ENCODE assay signal across 30 cellular contexts in genomic region chr18:42222557-42222956, GRCh38.
DNase-seq lines count a peak whose midpoint lies in the region; ATAC-seq, FAIRE-seq and TF ChIP-seq lines count a peak whose summit lies in the region.
"Had no signal": no experiment of that assay in that cellular context is flagged by ENCODE, and none has a peak within 500 bp of the region (broad histone marks: within the 10 kb centered on the region; RNA-seq: fewer than 3 reads in every experiment).

No MANE protein-coding gene starts in this region.

- TF ChIP-seq RAD21 in HepG2 (CRISPR knock-in tag; IDR thresholded peaks at IDR 0.05) (no peak), IMR-90 (IDR thresholded peaks at IDR 0.05; ENCODE audit: low read length) (no peak)

- H4K8ac ChIP-seq in IMR-90 (ENCODE audit: low read depth in 2 of 2, low read length in 2 of 2): no peak overlapping the region

- TF ChIP-seq CTCF in HepG2 (CRISPR knock-in tag; IDR thresholded peaks at IDR 0.05) (no peak), right lobe of liver (IDR thresholded peaks at IDR 0.05) (no peak), IMR-90 (conservative IDR thresholded peaks at IDR 0.05; ENCODE audit: low read depth, low read length) (no peak)

- no peak overlapping the region for H3K56ac ChIP-seq in IMR-90 (ENCODE audit: extremely low read depth, insufficient read depth, low read length)

- no peaks in the 10 kb centered on the region for H4K20me1 ChIP-seq in HepG2 (ENCODE audit: insufficient read depth, low read length)
- H4K20me1 ChIP-seq in IMR-90 (ENCODE audit: insufficient read depth, low read length): no peaks in the 10 kb centered on the region
- H4K20me1 ChIP-seq: BLaER1; BLaER1 treated with 17β-estradiol and CSF1 and Interleukin-3, amounts not matched to agents 10 nM and 100 nM had no signal

- H3K4me3 ChIP-seq in HepG2 (replicated peaks in 1 of 3; ENCODE audit: insufficient read depth in 1 of 3, low read depth in 2 of 3, low read length in 3 of 3) (no peak overlapping the region), right lobe of liver (no peak overlapping the region), IMR-90 (ENCODE audit: insufficient read depth, low read depth, low read length) (no peak overlapping the region)
- H3K4me3 ChIP-seq: A549; BLaER1; BLaER1 treated with 17β-estradiol and CSF1 and Interleukin-3, amounts not matched to agents 10 nM and 100 nM had no signal

- H3K36me3 ChIP-seq in HepG2 (replicated peaks in 1 of 2; ENCODE audit: control insufficient read depth in 1 of 2, insufficient read depth in 2 of 2, low read length in 2 of 2) (no peaks in the 10 kb centered on the region), right lobe of liver (no peaks in the 10 kb centered on the region), IMR-90 (ENCODE audit: control insufficient read depth, insufficient read depth, low read length) (no peaks in the 10 kb centered on the region)
- H3K36me3 ChIP-seq: BE2C; BLaER1; BLaER1 treated with 17β-estradiol and CSF1 and Interleukin-3, amounts not matched to agents 10 nM and 100 nM had no signal

- no peak overlapping the region for H2AK5ac ChIP-seq in IMR-90 (ENCODE audit: low read depth, low read length)

- H3K79me2 ChIP-seq in HepG2 (ENCODE audit: insufficient read depth, low read length): no peaks in the 10 kb centered on the region

- no peak for FAIRE-seq in HepG2 (lab: Jason Lieb, UNC)
- FAIRE-seq: A204.1, A549 had no signal

- ATAC-seq in HepG2 (no peak), right lobe of liver (no peak), IMR-90 (ENCODE audit: low read depth) (no peak)
- ATAC-seq: A549; CD8-positive, alpha-beta T cell had no signal

- H3K27ac ChIP-seq in HepG2 (ENCODE audit: extremely low read length, insufficient read depth, low read length) (no peak overlapping the region), right lobe of liver (no peak overlapping the region), IMR-90 (ENCODE audit: insufficient read depth, low read length) (no peak overlapping the region)
- H3K27ac ChIP-seq: 22Rv1; A549; BLaER1; BLaER1 treated with 17β-estradiol and CSF1 and Interleukin-3, amounts not matched to agents 10 nM and 100 nM; C4-2B had no signal

- no peak for DNase-seq in HepG2 (ENCODE audit: low spot score)
- no peak for DNase-seq in right lobe of liver
- no peak for DNase-seq in IMR-90
- DNase-seq in NCI-H187 (lab: John Stamatoyannopoulos, UW): no peak
- DNase-seq: 8988T; ACHN; AML-193; BE2C; C1 segment of cervical spinal cord; Caco-2; Calu3; CD4-positive, alpha-beta memory T cell; CD4-positive, alpha-beta T cell; CD4-positive, CD25-positive, alpha-beta regulatory T cell; CD8-positive, alpha-beta memory T cell; CD8-positive, alpha-beta T cell; COR-L47; DMS 273 treated with DMSO at 0.1 percent for 48 hours; DMS153; DMS53; DMS79; DMS79 treated with DMSO at 0.1 percent for 48 hours; DND-41; EL had no signal

- BruUV-seq in HepG2 (replicated peaks; lab: Mats Ljungman, UMichigan) (no TSS peak), IMR-90 (replicated peaks; lab: Mats Ljungman, UMichigan) (no TSS peak)

- H2AK9ac ChIP-seq in IMR-90 (replicated peaks; ENCODE audit: low read depth, low read length, poor library complexity): no peak overlapping the region

- no peaks in the 10 kb centered on the region for H3K9me1 ChIP-seq in IMR-90 (ENCODE audit: insufficient read depth, low read length)

- H2BK20ac ChIP-seq in IMR-90 (ENCODE audit: low read depth, low read length): no peak overlapping the region

- no peak overlapping the region for H3K4ac ChIP-seq in IMR-90 (ENCODE audit: low read depth, low read length)

- H3K4me2 ChIP-seq in HepG2 (ENCODE audit: low read depth, low read length): no peak overlapping the region
- H3K4me2 ChIP-seq in IMR-90 (ENCODE audit: low read depth, low read length): no peak overlapping the region
- H3K4me2 ChIP-seq: A549; BLaER1; BLaER1 treated with 17β-estradiol and CSF1 and Interleukin-3, amounts not matched to agents 10 nM and 100 nM had no signal

- H3K4me1 ChIP-seq in HepG2 (ENCODE audit: insufficient read depth, low read length): no peaks in the 10 kb centered on the region
- H3K4me1 ChIP-seq in right lobe of liver: no peaks in the 10 kb centered on the region
- no peaks in the 10 kb centered on the region for H3K4me1 ChIP-seq in IMR-90 (ENCODE audit: control insufficient read depth, insufficient read depth, low read length)
- H3K4me1 ChIP-seq: A549, BE2C, Caco-2 had no signal

- H2BK120ac ChIP-seq in IMR-90 (ENCODE audit: low read depth, low read length): no peak overlapping the region

- H3K9me3 ChIP-seq in HepG2 (ENCODE audit: low read length) (no peaks in the 10 kb centered on the region), right lobe of liver (no peaks in the 10 kb centered on the region), IMR-90 (ENCODE audit: control insufficient read depth, insufficient read depth, low read length) (no peaks in the 10 kb centered on the region)
- H3K9me3 ChIP-seq: A549, BE2C, Caco-2 had no signal

- no peak overlapping the region for H2BK5ac ChIP-seq in IMR-90 (ENCODE audit: low read depth, low read length, poor library complexity, severe bottlenecking)

- in situ Hi-C loops in HepG2 (cut with HindIII; ENCODE audit: extremely low pct_ligation_motif_present, low pct_unique_long_range_greater_than_20kb): no loop called here
- in situ Hi-C loops in IMR-90 (cut with MboI; ENCODE audit: low sequenced_read_pairs): no loop called here

- H3K18ac ChIP-seq in IMR-90 (ENCODE audit: low read depth, low read length): no peak overlapping the region

- no peak overlapping the region for H3K14ac ChIP-seq in IMR-90 (replicated peaks; ENCODE audit: low read depth, low read length)

- no peak overlapping the region for H4K5ac ChIP-seq in IMR-90 (ENCODE audit: low read depth, low read length)

- H3K9ac ChIP-seq in HepG2 (ENCODE audit: insufficient read depth, low read depth, low read length): no peak overlapping the region
- no peak overlapping the region for H3K9ac ChIP-seq in IMR-90 (ENCODE audit: low read depth, low read length)
- H3K9ac ChIP-seq: BLaER1; BLaER1 treated with 17β-estradiol and CSF1 and Interleukin-3, amounts not matched to agents 10 nM and 100 nM had no signal

- no peaks in the 10 kb centered on the region for H3K27me3 ChIP-seq in HepG2 (ENCODE audit: control insufficient read depth in 1 of 2, insufficient read depth in 2 of 2, low read length in 2 of 2)
- H3K27me3 ChIP-seq in right lobe of liver: no peaks in the 10 kb centered on the region
- no peaks in the 10 kb centered on the region for H3K27me3 ChIP-seq in IMR-90 (ENCODE audit: control insufficient read depth, insufficient read depth, low read length)
- H3K27me3 ChIP-seq: BE2C; BLaER1; BLaER1 treated with 17β-estradiol and CSF1 and Interleukin-3, amounts not matched to agents 10 nM and 100 nM had no signal

- TF ChIP-seq POLR2A in HepG2 (IDR thresholded peaks at IDR 0.05; ENCODE audit: insufficient read depth in 1 of 2, low read depth in 2 of 2, low read length in 2 of 2) (no peak), right lobe of liver (IDR thresholded peaks at IDR 0.05) (no peak), IMR-90 (IDR thresholded peaks at IDR 0.05; ENCODE audit: low read depth, low read length) (no peak)

- POLR2A ChIA-PET in HepG2 (lab: Yijun Ruan, JAX) (no interaction called here), IMR-90 (lab: Charles Lee; ENCODE audit: unreplicated experiment) (no interaction called here)

- no peak overlapping the region for H2AFZ ChIP-seq in HepG2 (ENCODE audit: low read length)
- no peak overlapping the region for H2AFZ ChIP-seq in IMR-90 (replicated peaks; ENCODE audit: low read length, poor library complexity)

- H2BK15ac ChIP-seq in IMR-90 (ENCODE audit: low read depth, low read length): no peak overlapping the region

- no peak overlapping the region for H3K23ac ChIP-seq in IMR-90 (ENCODE audit: low read depth, low read length)

- WGBS in HepG2 (ENCODE audit: low lambda C conversion rate): 52% methylated on average over 1 of the region's 1 CpG
- 21% methylated on average over 1 of the region's 1 CpG for WGBS in right lobe of liver (ENCODE audit: insufficient coverage, low coverage, low lambda C conversion rate, missing lambda C conversion rate)
- WGBS in IMR-90 (ENCODE audit: extremely low coverage in 2 of 2, insufficient read length in 1 of 2), 2 experiments: no CpG with 5 or more reads among the region's 1 CpG

- H3K79me1 ChIP-seq in IMR-90 (ENCODE audit: low read depth in 1 of 2, low read length in 2 of 2): no peaks in the 10 kb centered on the region

- intact Hi-C loops in HepG2 (cut with micrococcal nuclease; ENCODE audit: unreplicated experiment): no loop called here
- intact Hi-C loops in right lobe of liver (cut with DNase I): no loop called here
- intact Hi-C loops in IMR-90 (cut with micrococcal nuclease): no loop called here

- dilution Hi-C loops in IMR-90 (cut with HindIII; ENCODE audit: low sequenced_read_pairs, unreplicated experiment): no loop called here

- H4K91ac ChIP-seq in IMR-90 (ENCODE audit: insufficient read depth, low read depth, low read length): no peak overlapping the region

- CTCF ChIA-PET in HepG2 (lab: Yijun Ruan, JAX; ENCODE audit: low intra/inter-chr PET ratio, low total read pairs) (no interaction called here), IMR-90 (lab: Yijun Ruan, JAX) (interaction anchor here (0.6 to 0.8 kb wide), 2 partner anchors 252 to 1049 kb away, joined by 3 to 5 read pairs; no protein-coding TSS in a partner anchor)

- TF ChIP-seq EP300 in HepG2 (IDR thresholded peaks at IDR 0.05; ENCODE audit: low read depth in 2 of 2, low read length in 2 of 2) (no peak), HepG2 (CRISPR knock-in tag; IDR thresholded peaks at IDR 0.05; ENCODE audit: borderline replicate concordance) (no peak)

TF ChIP-seq in HepG2, 621 proteins besides CTCF, POLR2A, EP300 and RAD21:
- TF ChIP-seq TCF12 (IDR thresholded peaks at IDR 0.05) (no peak), TCF12 (CRISPR knock-in tag; IDR thresholded peaks at IDR 0.05) (no peak), CEBPB (IDR thresholded peaks at IDR 0.05; ENCODE audit: borderline replicate concordance, low read depth, low read length) (peak; percentile 59; the same call in 1 of the 2 replicates), ZNF235 (CRISPR knock-in tag; IDR thresholded peaks at IDR 0.05; ENCODE audit: borderline replicate concordance) (no peak)
TF ChIP-seq in HepG2: peak in this region for 1.

TF ChIP-seq in IMR-90, 13 proteins besides CTCF, POLR2A, EP300 and RAD21 (continues in another document):
- TF ChIP-seq CEBPB (IDR thresholded peaks at IDR 0.05; ENCODE audit: low read depth, low read length): peak; percentile 64
- TF ChIP-seq MXI1 (IDR thresholded peaks at IDR 0.05; ENCODE audit: borderline replicate concordance, low read depth, low read length): no peak
- no peak for TF ChIP-seq USF2 (IDR thresholded peaks at IDR 0.05; ENCODE audit: low read depth, low read length)
- TF ChIP-seq RFX5 (IDR thresholded peaks at IDR 0.05; ENCODE audit: low read depth, low read length): no peak
